In genomic region chr6:169291639-169292339, GRCh38 we compare ENCODE assay signal across 19 cellular contexts. TPM values are rescaled to one million over a fixed set of nuclear protein-coding genes. Genes with fewer than 3 reads are reported as not detected.
DNase-seq lines count a peak whose midpoint lies in the region; ATAC-seq and TF ChIP-seq lines count a peak whose summit lies in the region.
"Had no signal": no experiment of that assay in that cellular context is flagged by ENCODE, and none has a peak within 500 bp of the region (broad histone marks: within the 10 kb centered on the region; RNA-seq: fewer than 3 reads in every experiment).

No MANE protein-coding gene starts in this region.

- H3K27me3 ChIP-seq in heart right ventricle (no peaks in the 10 kb centered on the region), heart left ventricle (no peaks in the 10 kb centered on the region), breast epithelium (no peaks in the 10 kb centered on the region), vagina (no peaks in the 10 kb centered on the region)
- H3K27me3 ChIP-seq: body of pancreas, testis had no signal

- intact Hi-C loops in heart right ventricle (cut with DNase I) (no loop called here), heart left ventricle (cut with DNase I) (no loop called here), breast epithelium (cut with DNase I; ENCODE audit: low total_unique reads) (no loop called here), vagina (cut with DNase I) (no loop called here)

- DNase-seq in heart right ventricle, result no peak
- no peak for DNase-seq in heart left ventricle
- DNase-seq in breast epithelium (ENCODE audit: low spot score in 2 of 2), result no peak
- peak; percentile 89 for DNase-seq in kidney tubule cell (ENCODE audit: low spot score)
- no peak for DNase-seq in vagina (ENCODE audit: extremely low spot score in 2 of 2)
- no peak for DNase-seq in activated effector memory CD4-positive, alpha-beta T cell treated with Interleukin-2 at 50 U/mL for 16 hours
- no peak for DNase-seq in UCSD-AML1 (lab: John Stamatoyannopoulos, UW; ENCODE audit: unreplicated experiment)
- no peak for DNase-seq in SIG-M5 treated with dmso at 0.1 percent for 504 hours (lab: John Stamatoyannopoulos, UW; ENCODE audit: unreplicated experiment)
- DNase-seq: activated CD4-positive, CD25-positive, alpha-beta regulatory T cell treated with anti-CD3 and anti-CD28 coated beads, Interleukin-2, amount 50 U/mL, for 72 hours; activated CD8-positive, alpha-beta memory T cell treated with anti-CD3 and anti-CD28 coated beads, Interleukin-2, amount 50 U/mL, for 4 hours; activated naive CD4-positive, alpha-beta T cell treated with anti-CD3 and anti-CD28 coated beads for 36 hours; COR-L47; effector CD4-positive, alpha-beta T cell; NCI-H1048; right cardiac atrium; stimulated activated CD4-positive, alpha-beta T cell treated with anti-CD3 and anti-CD28 coated beads, Interleukin-2, amount 100 ng/mL, for 48 hours; T-helper 2 cell; testis had no signal

- H3K4me3 ChIP-seq in heart right ventricle (no peak overlapping the region), heart left ventricle (no peak overlapping the region), breast epithelium (no peak overlapping the region), vagina (no peak overlapping the region)
- H3K4me3 ChIP-seq: body of pancreas, testis had no signal

- H3K27ac ChIP-seq in heart right ventricle (peak overlapping the region in 6 of 10 donors; percentile 1 to 65 (median 28)), heart left ventricle (peak overlapping the region in 6 of 12 donors; percentile 17 to 73 (median 36)), breast epithelium (peak overlapping the region; percentile 76 to 93), vagina (peak overlapping the region; percentile 78)
- H3K27ac ChIP-seq: body of pancreas, testis had no signal

- 80 to 83% methylated on average over 14 of the region's 14 CpGs for WGBS in heart right ventricle, 2 donors
- whole genome bisulfite sequencing in heart left ventricle, 4 donors, result 80 to 83% (median 81%) methylated on average over 14 of the region's 14 CpGs

- H3K36me3 ChIP-seq in heart right ventricle (no peaks in the 10 kb centered on the region), heart left ventricle (no peaks in the 10 kb centered on the region), breast epithelium (no peaks in the 10 kb centered on the region), vagina (no peaks in the 10 kb centered on the region)

- H3K9me3 ChIP-seq in heart right ventricle (no peaks in the 10 kb centered on the region), heart left ventricle (no peaks in the 10 kb centered on the region), breast epithelium (no peaks in the 10 kb centered on the region), vagina (no peaks in the 10 kb centered on the region)
- H3K9me3 ChIP-seq: body of pancreas, testis had no signal

- TF ChIP-seq POLR2A in heart left ventricle (IDR thresholded peaks at IDR 0.05) (no peak), breast epithelium (IDR thresholded peaks at IDR 0.05) (no peak), vagina (IDR thresholded peaks at IDR 0.05) (no peak)

- ATAC-seq in heart right ventricle (no peak), heart left ventricle (no peak)
- ATAC-seq: body of pancreas had no signal

- TF ChIP-seq CTCF in heart right ventricle (IDR thresholded peaks at IDR 0.05) (no peak), heart left ventricle (IDR thresholded peaks at IDR 0.05) (no peak), breast epithelium (IDR thresholded peaks at IDR 0.05) (no peak), vagina (IDR thresholded peaks at IDR 0.05) (no peak)

- H3K4me1 ChIP-seq in heart right ventricle (peaks cover 0 to 36% (median 6%) of the 10 kb centered on the region in 9 donors), heart left ventricle (peaks cover 0 to 39% (median 0%) of the 10 kb centered on the region in 12 donors), breast epithelium (no peaks in the 10 kb centered on the region), vagina (peaks cover 46% of the 10 kb centered on the region)
- H3K4me1 ChIP-seq: body of pancreas, testis had no signal

RNA-seq across cellular contexts. Expression of gene THBS2, which starts 38.1 kb away (rescaled TPM):
- total RNA-seq in heart right ventricle, result 10 to 100 TPM in 5 of 10 donors, 1 to 10 TPM in 5; 6.0 to 45.9 (median 10.7) TPM
- 10 to 100 TPM in 1 of 2 donors, 1 to 10 TPM in 1; 5.2 to 13.6 TPM for polyA plus RNA-seq in heart right ventricle
- 10 to 100 TPM in 8 of 9 donors, 1 to 10 TPM in 1; 7.9 to 51.7 (median 15.9) TPM for total RNA-seq in heart left ventricle
- polyA plus RNA-seq in heart left ventricle, result 10 to 100 TPM in 1 of 2 donors, 1 to 10 TPM in 1; 1.9 to 19.8 TPM
- total RNA-seq in breast epithelium, result 100 to 1,000 TPM in 1 of 3 donors, 10 to 100 TPM in 2; 31.9 to 145 (median 73.0) TPM
- 86.4 TPM for total RNA-seq in vagina
- total RNA-seq: activated naive CD4-positive, alpha-beta T cell treated with anti-CD3 and anti-CD28 coated beads for 36 hours had no signal
